ENCODE assay signal across 13 cellular contexts in the genomic region with DNA sequence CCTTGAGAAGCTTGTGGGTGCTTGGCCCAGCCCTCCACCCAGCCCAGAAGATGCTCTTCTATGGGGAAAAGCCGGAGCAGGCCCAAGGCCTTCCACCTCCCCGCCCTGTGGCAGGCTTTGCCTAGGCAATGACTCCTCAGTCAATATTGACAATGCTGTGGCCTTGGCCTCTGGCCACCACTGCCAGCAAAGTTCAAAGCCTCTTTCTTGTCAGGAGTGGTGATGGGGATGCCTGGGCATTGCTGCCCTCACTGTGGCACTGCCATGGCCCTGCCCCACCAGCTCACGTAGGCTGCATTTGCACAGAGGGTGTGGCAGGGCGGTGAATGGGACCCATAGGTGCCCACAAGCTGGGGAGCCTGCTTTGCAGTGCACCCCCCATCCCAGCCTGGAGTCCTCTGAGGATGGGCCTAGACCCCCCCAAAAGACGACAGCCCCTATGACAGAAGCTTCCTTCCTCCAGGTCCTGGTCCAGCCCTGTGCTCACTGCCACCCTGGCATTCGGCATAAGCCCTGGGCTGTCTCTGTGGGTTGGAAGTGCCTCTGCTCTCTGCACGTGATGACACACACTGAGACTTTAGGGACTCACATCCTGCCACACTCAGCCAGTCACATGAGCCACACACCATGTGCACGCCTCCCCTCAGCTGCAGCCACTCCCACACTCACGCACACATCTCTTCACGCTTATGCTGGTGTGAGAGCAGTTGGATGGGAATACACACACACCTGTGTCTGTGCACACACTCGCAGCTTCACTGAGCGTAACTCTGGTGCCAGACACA. TPM values are rescaled to one million over a fixed set of nuclear protein-coding genes. Genes with fewer than 3 reads are reported as not detected.
DNase-seq lines count a peak whose midpoint lies in the region; ATAC-seq and TF ChIP-seq lines count a peak whose summit lies in the region.
"Had no signal": no experiment of that assay in that cellular context is flagged by ENCODE, and none has a peak within 500 bp of the region (broad histone marks: within the 10 kb centered on the region; RNA-seq: fewer than 3 reads in every experiment).

No MANE protein-coding gene starts in this region.

- no peaks in the 10 kb centered on the region for H3K9me3 ChIP-seq in PC-3 (ENCODE audit: low read length)
- H3K9me3 ChIP-seq: left ventricle myocardium inferior, Peyer's patch had no signal

- H3K27me3 Mint-ChIP-seq in stimulated activated naive CD8-positive, alpha-beta T cell treated with anti-CD3 and anti-CD28 coated beads, Interleukin-15, amount 100 ng/mL, for 72 hours, result no peaks in the 10 kb centered on the region
- H3K27me3 Mint-ChIP-seq in activated T-helper 2 cell treated with anti-CD3 and anti-CD28 coated beads, Interferon-gamma antibody, Interleukin-2, Interleukin-4, amounts not matched to agents 10 μg/mL and 5 μg/mL and 100 μg/mL, durations not matched to agents 14 hours and 24 hours and 36 hours (ENCODE audit: low read depth), result no peaks in the 10 kb centered on the region

- peaks cover 17% of the 10 kb centered on the region for H3K4me1 ChIP-seq in PC-3 (ENCODE audit: insufficient read depth, low read length)
- H3K4me1 ChIP-seq: left ventricle myocardium inferior had no signal

- H3K27ac ChIP-seq in PC-3 (ENCODE audit: low read length), result peak overlapping the region; percentile 74
- H3K27ac ChIP-seq in RWPE1, result no peak overlapping the region
- H3K27ac ChIP-seq: left ventricle myocardium inferior, Peyer's patch had no signal

- no peaks in the 10 kb centered on the region for H3K27me3 ChIP-seq in PC-3 (ENCODE audit: low read length)
- H3K27me3 ChIP-seq: Peyer's patch had no signal

- H3K4me2 ChIP-seq in PC-3 (ENCODE audit: low read length), result peak overlapping the region; percentile 53

- H3K79me2 ChIP-seq in PC-3 (ENCODE audit: low read length), result no peaks in the 10 kb centered on the region

- no peaks in the 10 kb centered on the region for H4K20me1 ChIP-seq in PC-3 (ENCODE audit: low read length)

- DNase-seq in stimulated activated naive CD8-positive, alpha-beta T cell treated with anti-CD3 and anti-CD28 coated beads, Interleukin-15, amount 100 ng/mL, for 72 hours, result no peak
- no peak for DNase-seq in stimulated activated naive CD8-positive, alpha-beta T cell treated with anti-CD3 and anti-CD28 coated beads, Interleukin-15, Interleukin-2, amounts not matched to agents 100 U/mL and 50 U/mL, for 24 hours
- DNase-seq in PC-3 (peak; percentile 88), foreskin melanocyte (peak; percentile 29), RWPE1 (ENCODE audit: low spot score) (no peak), left ventricle myocardium superior (no peak)
- DNase-seq in activated T-helper 2 cell treated with anti-CD3 and anti-CD28 coated beads, Interferon-gamma antibody, Interleukin-2, Interleukin-4, amounts not matched to agents 10 μg/mL and 5 μg/mL and 100 μg/mL, durations not matched to agents 14 hours and 24 hours and 36 hours (ENCODE audit: low spot score), result no peak
- DNase-seq: activated naive CD4-positive, alpha-beta T cell treated with Interleukin-2 at 50 U/mL for 16 hours; left ventricle myocardium inferior; NCI-H2107; Peyer's patch had no signal

- TF ChIP-seq CTCF in PC-3 (conservative IDR thresholded peaks at IDR 0.05; ENCODE audit: low read depth, low read length) (no peak), RWPE1 (conservative IDR thresholded peaks at IDR 0.05; ENCODE audit: low read depth) (no peak)

- no peaks in the 10 kb centered on the region for H3K4me1 Mint-ChIP-seq in stimulated activated naive CD8-positive, alpha-beta T cell treated with anti-CD3 and anti-CD28 coated beads, Interleukin-15, amount 100 ng/mL, for 72 hours
- no peaks in the 10 kb centered on the region for H3K4me1 Mint-ChIP-seq in activated T-helper 2 cell treated with anti-CD3 and anti-CD28 coated beads, Interferon-gamma antibody, Interleukin-2, Interleukin-4, amounts not matched to agents 10 μg/mL and 5 μg/mL and 100 μg/mL, durations not matched to agents 14 hours and 24 hours and 36 hours (ENCODE audit: low read depth)

- intact Hi-C loops in PC-3 (cut with micrococcal nuclease), result loop anchor here (5.0 kb wide), 1 partner anchor 48 kb away; no protein-coding TSS in a partner anchor
- intact Hi-C loops in left ventricle myocardium superior (cut with micrococcal nuclease), result no loop called here
- intact Hi-C loops in activated T-helper 2 cell treated with anti-CD3 and anti-CD28 coated beads, Interferon-gamma antibody, Interleukin-2, Interleukin-4, amounts not matched to agents 10 μg/mL and 5 μg/mL and 100 μg/mL, durations not matched to agents 14 hours and 24 hours and 36 hours (cut with micrococcal nuclease), result no loop called here

- H3K9me3 Mint-ChIP-seq in stimulated activated naive CD8-positive, alpha-beta T cell treated with anti-CD3 and anti-CD28 coated beads, Interleukin-15, amount 100 ng/mL, for 72 hours, result no peaks in the 10 kb centered on the region
- no peaks in the 10 kb centered on the region for H3K9me3 Mint-ChIP-seq in activated T-helper 2 cell treated with anti-CD3 and anti-CD28 coated beads, Interferon-gamma antibody, Interleukin-2, Interleukin-4, amounts not matched to agents 10 μg/mL and 5 μg/mL and 100 μg/mL, durations not matched to agents 14 hours and 24 hours and 36 hours

- no TSS peak for BruUV-seq in PC-3 (replicated peaks; lab: Mats Ljungman, UMichigan)

- H2AFZ ChIP-seq in PC-3 (ENCODE audit: low read length), result 0 out of 2 replicates have a peak overlapping the region, but pooled peaks have one; percentile 9

- no peak overlapping the region for H3K4me3 ChIP-seq in PC-3 (ENCODE audit: low read length)
- H3K4me3 ChIP-seq: left ventricle myocardium inferior, Peyer's patch had no signal

- H3K27ac Mint-ChIP-seq in stimulated activated naive CD8-positive, alpha-beta T cell treated with anti-CD3 and anti-CD28 coated beads, Interleukin-15, amount 100 ng/mL, for 72 hours, result peak overlapping the region in 1 of 2 donors; percentile 28
- no peak overlapping the region for H3K27ac Mint-ChIP-seq in activated T-helper 2 cell treated with anti-CD3 and anti-CD28 coated beads, Interferon-gamma antibody, Interleukin-2, Interleukin-4, amounts not matched to agents 10 μg/mL and 5 μg/mL and 100 μg/mL, durations not matched to agents 14 hours and 24 hours and 36 hours

- POLR2A ChIA-PET in PC-3 (lab: Charles Lee; ENCODE audit: unreplicated experiment), result interaction anchor here (0.5 kb wide), 1 partner anchor 11 kb away, joined by 6 read pairs; no protein-coding TSS in a partner anchor
- POLR2A ChIA-PET in RWPE1 (lab: Yijun Ruan, JAX; ENCODE audit: low non-redundant PET), result no interaction called here

- ATAC-seq in stimulated activated naive CD8-positive, alpha-beta T cell treated with anti-CD3 and anti-CD28 coated beads, Interleukin-15, amount 100 ng/mL, for 72 hours, result peak; percentile 45
- no peak for ATAC-seq in stimulated activated naive CD8-positive, alpha-beta T cell treated with anti-CD3 and anti-CD28 coated beads, Interleukin-15, Interleukin-2, amounts not matched to agents 100 U/mL and 50 U/mL, for 24 hours
- ATAC-seq in PC-3 (peak; percentile 92), HG03460 (IDR thresholded peaks at IDR 0.05; ENCODE audit: unreplicated experiment) (no peak), left ventricle myocardium superior (no peak)

- no peaks in the 10 kb centered on the region for H3K36me3 Mint-ChIP-seq in activated T-helper 2 cell treated with anti-CD3 and anti-CD28 coated beads, Interferon-gamma antibody, Interleukin-2, Interleukin-4, amounts not matched to agents 10 μg/mL and 5 μg/mL and 100 μg/mL, durations not matched to agents 14 hours and 24 hours and 36 hours (ENCODE audit: low read depth)

- H3K36me3 ChIP-seq in PC-3 (ENCODE audit: low read depth, low read length), result no peaks in the 10 kb centered on the region
- H3K36me3 ChIP-seq: left ventricle myocardium inferior, Peyer's patch had no signal

- CTCF ChIA-PET in PC-3 (lab: Charles Lee) (no interaction called here), RWPE1 (lab: Yijun Ruan, JAX) (interaction anchor here (0.7 kb wide), 1 partner anchor 71 kb away, joined by 3 read pairs; no protein-coding TSS in a partner anchor)

- peak overlapping the region; percentile 29; the same call in 1 of the 2 replicates for H3K9ac ChIP-seq in PC-3 (ENCODE audit: low read length)

- no peaks in the 10 kb centered on the region for H3F3A ChIP-seq in PC-3 (ENCODE audit: low read length, unreplicated experiment)

- H3K9me2 ChIP-seq in PC-3 (replicated peaks; ENCODE audit: low read length), result no peaks in the 10 kb centered on the region

- H3K4me3 Mint-ChIP-seq in stimulated activated naive CD8-positive, alpha-beta T cell treated with anti-CD3 and anti-CD28 coated beads, Interleukin-15, amount 100 ng/mL, for 72 hours, result no peak overlapping the region
- H3K4me3 Mint-ChIP-seq in activated T-helper 2 cell treated with anti-CD3 and anti-CD28 coated beads, Interferon-gamma antibody, Interleukin-2, Interleukin-4, amounts not matched to agents 10 μg/mL and 5 μg/mL and 100 μg/mL, durations not matched to agents 14 hours and 24 hours and 36 hours (ENCODE audit: low read depth), result no peak overlapping the region

RNA-seq across cellular contexts. Expression of a gene that starts 31.1 kb away (rescaled TPM):
- total RNA-seq in PC-3 (2014; rRNA removed) (not detected in 2 replicates), left ventricle myocardium superior (not detected)
- not detected in 2 replicates for total RNA-seq in activated T-helper 2 cell treated with anti-CD3 and anti-CD28 coated beads, Interferon-gamma antibody, Interleukin-2, Interleukin-4, amounts not matched to agents 10 μg/mL and 5 μg/mL and 100 μg/mL, durations not matched to agents 14 hours and 24 hours and 36 hours
- total RNA-seq: left ventricle myocardium inferior, osteocyte, Peyer's patch had no signal

RNA-seq across cellular contexts. Expression of a gene that starts 31.2 kb away (rescaled TPM):
- 67.5 and 71.4 TPM in 2 replicates for total RNA-seq in PC-3 (2014; rRNA removed)
- total RNA-seq in left ventricle myocardium superior, result 321 TPM
- total RNA-seq in activated T-helper 2 cell treated with anti-CD3 and anti-CD28 coated beads, Interferon-gamma antibody, Interleukin-2, Interleukin-4, amounts not matched to agents 10 μg/mL and 5 μg/mL and 100 μg/mL, durations not matched to agents 14 hours and 24 hours and 36 hours, result 45.4 and 48.7 TPM in 2 replicates

RNA-seq across cellular contexts. Expression of a gene that starts 38.0 kb away (rescaled TPM):
- total RNA-seq in PC-3 (2014; rRNA removed) (11.1 and 16.5 TPM in 2 replicates), left ventricle myocardium superior (8.0 TPM)
- not detected in 2 replicates for total RNA-seq in activated T-helper 2 cell treated with anti-CD3 and anti-CD28 coated beads, Interferon-gamma antibody, Interleukin-2, Interleukin-4, amounts not matched to agents 10 μg/mL and 5 μg/mL and 100 μg/mL, durations not matched to agents 14 hours and 24 hours and 36 hours
- total RNA-seq: osteocyte had no signal

Comparison
In these comparisons a context has a peak if more than half of its experiments do, and no peak if none do; other contexts are left out.
1. ATAC-seq: peak in stimulated activated naive CD8-positive, alpha-beta T cell treated with anti-CD3 and anti-CD28 coated beads, Interleukin-15, amount 100 ng/mL, for 72 hours (single experiment) and PC-3 (single experiment); none in stimulated activated naive CD8-positive, alpha-beta T cell treated with anti-CD3 and anti-CD28 coated beads, Interleukin-15, Interleukin-2, amounts not matched to agents 100 U/mL and 50 U/mL, for 24 hours (single experiment), HG03460 (single experiment) and left ventricle myocardium superior (single experiment).
2. DNase-seq: peak in PC-3 (single experiment) and foreskin melanocyte (single experiment); none in stimulated activated naive CD8-positive, alpha-beta T cell treated with anti-CD3 and anti-CD28 coated beads, Interleukin-15, amount 100 ng/mL, for 72 hours (0 of 2), stimulated activated naive CD8-positive, alpha-beta T cell treated with anti-CD3 and anti-CD28 coated beads, Interleukin-15, Interleukin-2, amounts not matched to agents 100 U/mL and 50 U/mL, for 24 hours (single experiment), RWPE1 (single experiment), left ventricle myocardium superior (single experiment) and activated T-helper 2 cell treated with anti-CD3 and anti-CD28 coated beads, Interferon-gamma antibody, Interleukin-2, Interleukin-4, amounts not matched to agents 10 μg/mL and 5 μg/mL and 100 μg/mL, durations not matched to agents 14 hours and 24 hours and 36 hours (single experiment).